Comparison of ENCODE assay signal across 9 cellular contexts in the genomic region with DNA sequence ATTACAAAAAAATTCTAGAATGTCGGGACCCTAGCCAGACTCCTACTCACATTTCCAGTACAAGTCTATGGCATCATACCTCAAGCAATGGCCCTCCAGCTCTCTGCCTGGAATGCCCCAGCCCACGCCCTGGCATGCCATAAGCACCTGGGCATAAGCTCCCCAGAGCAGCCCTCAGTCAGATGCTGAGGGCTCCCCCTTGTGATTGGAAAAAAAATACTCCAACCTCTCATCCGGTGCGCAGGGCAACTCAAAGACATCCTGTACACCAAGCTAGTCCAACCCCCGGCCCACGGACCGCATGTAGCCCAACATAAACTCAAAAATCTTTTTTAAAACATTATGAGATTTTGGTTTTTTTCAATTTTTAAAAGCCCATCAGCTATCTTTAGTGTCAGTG.
DNase-seq lines count a peak whose midpoint lies in the region; ATAC-seq, FAIRE-seq and TF ChIP-seq lines count a peak whose summit lies in the region.
"Had no signal": no experiment of that assay in that cellular context is flagged by ENCODE, and none has a peak within 500 bp of the region (broad histone marks: within the 10 kb centered on the region; RNA-seq: fewer than 3 reads in every experiment).

No MANE protein-coding gene starts in this region.

- POLR2A ChIA-PET in BJ (lab: Charles Lee): no interaction called here

- DNase-seq in BJ (ENCODE audit: low read depth) (no peak), GM13977 (ENCODE audit: low spot score) (peak; percentile 17), NCI-H524 treated with DMSO at 0.1 percent for 48 hours (lab: John Stamatoyannopoulos, UW) (peak; percentile 26), bronchial epithelial cell (ENCODE audit: low read depth) (peak; percentile 61), midbrain (lab: John Stamatoyannopoulos, UW) (peak; percentile 20), coronary artery (ENCODE audit: low spot score) (no peak), NCI-H2227 (lab: John Stamatoyannopoulos, UW; ENCODE audit: unreplicated experiment) (no peak)

- H3K36me3 ChIP-seq in BJ (ENCODE audit: control insufficient read depth, insufficient read depth, low read length) (no peaks in the 10 kb centered on the region), bronchial epithelial cell (ENCODE audit: control insufficient read depth, insufficient read depth, low read length) (no peaks in the 10 kb centered on the region)

- no peak for FAIRE-seq in bronchial epithelial cell (lab: Jason Lieb, UNC)

- in situ Hi-C loops in GM13977 (cut with MboI; ENCODE audit: low pct_unique_long_range_greater_than_20kb, low sequenced_read_pairs, unreplicated experiment): no loop called here

- H3K27me3 ChIP-seq in BJ (ENCODE audit: control insufficient read depth, insufficient read depth, low read length) (no peaks in the 10 kb centered on the region), bronchial epithelial cell (ENCODE audit: control insufficient read depth, insufficient read depth, low read length) (no peaks in the 10 kb centered on the region)

- H3K4me3 ChIP-seq in BJ (ENCODE audit: low read depth, low read length) (no peak overlapping the region), bronchial epithelial cell (ENCODE audit: low read depth, low read length) (no peak overlapping the region), coronary artery (no peak overlapping the region)

- CTCF ChIA-PET in BJ (lab: Yijun Ruan, JAX): interaction anchor here (0.7 to 6.9 kb wide), 33 partner anchors 9 to 1082 kb away, joined by 3 to 195 read pairs (median 4); no protein-coding TSS in a partner anchor

- no peak overlapping the region for H3K27ac ChIP-seq in coronary artery
- H3K27ac ChIP-seq: parathyroid adenoma had no signal

- TF ChIP-seq CTCF in BJ (IDR thresholded peaks at IDR 0.05; ENCODE audit: insufficient read depth, low read depth, low read length): peak; percentile 66
- TF ChIP-seq CTCF in GM13977 (IDR thresholded peaks at IDR 0.05; ENCODE audit: extremely low read depth, insufficient read depth, missing control alignments): peak; percentile 59
- peak; percentile 75 for TF ChIP-seq CTCF in bronchial epithelial cell (IDR thresholded peaks at IDR 0.05; ENCODE audit: insufficient read depth, low read length, severe bottlenecking)
- TF ChIP-seq CTCF in coronary artery (IDR thresholded peaks at IDR 0.05): no peak

- peak; percentile 90 for ATAC-seq in HG02798 (IDR thresholded peaks at IDR 0.05; ENCODE audit: poor library complexity, unreplicated experiment)

Comparison
In these comparisons a context has a peak if more than half of its experiments do, and no peak if none do; other contexts are left out.
1. DNase-seq: peak in GM13977 (single experiment), NCI-H524 treated with DMSO at 0.1 percent for 48 hours (single experiment), bronchial epithelial cell (single experiment) and midbrain (single experiment); none in BJ (single experiment), coronary artery (single experiment) and NCI-H2227 (single experiment).